Comparison of ENCODE assay signal across 8 cellular contexts in genomic region chr15:76058714-76059319, GRCh38. TPM values are rescaled to one million over a fixed set of nuclear protein-coding genes. Genes with fewer than 3 reads are reported as not detected.
DNase-seq lines count a peak whose midpoint lies in the region; ATAC-seq, FAIRE-seq and TF ChIP-seq lines count a peak whose summit lies in the region.

No MANE protein-coding gene starts in this region.

- no peak for ATAC-seq in lung (ENCODE audit: insufficient read depth, low FRiP score)
- ATAC-seq in esophagus mucosa = no peak

- H3K36me3 ChIP-seq in lung (ENCODE audit: control insufficient read depth in 2 of 2, insufficient read depth in 2 of 2, low read length in 2 of 2) = no peaks in the 10 kb centered on the region

- no peaks in the 10 kb centered on the region for H3K9me3 ChIP-seq in lung (ENCODE audit: control insufficient read depth in 2 of 2, insufficient read depth in 1 of 2, low read length in 1 of 2)

- FAIRE-seq in GM18507 (lab: Jason Lieb, UNC) = peak; percentile 68

- WGBS in lung, 2 donors = 10 to 12% methylated on average over 18 of the region's 18 CpGs

- H3K4me1 ChIP-seq in lung (ENCODE audit: control insufficient read depth in 2 of 2, insufficient read depth in 2 of 2, low read length in 2 of 2) = peaks cover 0 to 6% of the 10 kb centered on the region in 2 donors

- no peaks in the 10 kb centered on the region for H3K27me3 ChIP-seq in lung (ENCODE audit: control insufficient read depth, insufficient read depth)

- peak overlapping the region; percentile 46 for H3K4me3 ChIP-seq in lung

- DNase-seq in AML-193 (lab: John Stamatoyannopoulos, UW) (peak; percentile 42 to 55), GM18507 (ENCODE audit: extremely low spot score, insufficient read length, low read depth) (no peak), RPMI7951 (ENCODE audit: low read depth) (peak; percentile 13), cerebellum (ENCODE audit: low spot score) (peak; percentile 71), lung (ENCODE audit: low spot score) (no peak), superior temporal gyrus (ENCODE audit: extremely low spot score) (peak; percentile 68), T-helper 9 cell (no peak)

- H3K27ac ChIP-seq in lung (ENCODE audit: low read depth in 1 of 2, low read length in 1 of 2) = no peak overlapping the region

- no peak for TF ChIP-seq CTCF in lung (IDR thresholded peaks at IDR 0.05; ENCODE audit: control extremely low read depth, extremely low read depth)

RNA-seq across cellular contexts. Expression of gene TMEM266, which starts 1.0 kb away (rescaled TPM):
- not detected in 2 replicates for total RNA-seq in RPMI7951 (2014; rRNA removed; shearing (Covaris generic))
- total RNA-seq in cerebellum (4.6 TPM), lung (1 to 10 TPM; 1.1 to 4.4 TPM), esophagus mucosa (0.08 TPM)
- 1 to 10 TPM; 1.4 to 1.6 TPM for polyA plus RNA-seq in lung

RNA-seq across cellular contexts. Expression of gene NRG4, which starts 46.6 kb away (rescaled TPM):
- not detected in 2 replicates for total RNA-seq in RPMI7951 (2014; rRNA removed; shearing (Covaris generic))
- total RNA-seq in cerebellum (2.2 TPM), lung (1 to 10 TPM; 4.1 to 4.8 TPM), esophagus mucosa (1.6 TPM)
- 1 to 10 TPM in 1 of 2 donors, under 1 TPM in 1; 0.65 to 1.3 TPM for polyA plus RNA-seq in lung

Comparison
In these comparisons a context has a peak if more than half of its experiments do, and no peak if none do; other contexts are left out.
1. DNase-seq: peak in AML-193 (2 of 2), RPMI7951 (single experiment), cerebellum (single experiment) and superior temporal gyrus (single experiment); none in GM18507 (single experiment), lung (single experiment) and T-helper 9 cell (single experiment).